Comparison of ENCODE assay signal across 8 cellular contexts in the genomic region with DNA sequence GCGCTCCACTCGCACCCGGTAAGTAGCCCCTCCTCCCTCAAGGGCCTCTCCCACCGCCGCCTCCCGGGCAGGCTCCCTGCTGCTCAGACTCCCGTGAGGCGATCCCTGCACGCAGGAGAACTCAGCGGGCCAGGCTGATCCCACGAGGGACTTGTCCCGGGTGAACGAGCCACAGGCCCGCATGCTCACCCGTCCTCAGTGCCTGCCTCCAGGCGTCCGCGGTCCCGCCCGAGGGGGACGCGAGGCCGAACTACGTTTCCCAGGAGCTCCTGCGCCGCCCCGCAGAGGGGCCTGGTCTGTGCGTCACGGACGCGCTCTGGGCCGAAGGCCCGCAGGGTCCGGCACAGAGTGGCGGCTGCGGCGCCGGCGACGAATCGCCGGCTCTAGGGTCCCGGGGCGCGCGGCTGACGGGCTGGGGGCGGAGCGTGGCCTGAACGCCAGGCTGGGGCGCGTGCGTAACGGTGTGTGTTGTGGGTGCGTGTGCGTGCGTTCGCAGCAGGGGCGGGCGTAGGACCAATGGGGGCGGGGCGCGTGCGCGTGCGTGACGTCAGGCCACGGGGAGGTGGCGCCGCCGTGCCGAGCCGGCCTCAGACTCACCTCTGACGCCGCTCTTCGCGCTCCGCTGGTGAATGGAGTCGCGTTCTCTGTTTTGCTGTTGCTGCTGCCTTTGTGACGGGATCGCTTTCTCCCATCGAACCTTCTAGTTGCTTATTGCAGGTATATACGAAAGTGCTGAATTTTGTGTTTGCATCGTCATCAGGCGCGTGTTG. TPM values are rescaled to one million over a fixed set of nuclear protein-coding genes. Genes with fewer than 3 reads are reported as not detected.
DNase-seq lines count a peak whose midpoint lies in the region; ATAC-seq and TF ChIP-seq lines count a peak whose summit lies in the region.

A gene (plus strand): TSS at position 590 of the 770 bp plus-strand sequence. CDS start 13,866 bp downstream, outside the sequence.
A gene (minus strand): TSS at position 237 of the 770 bp plus-strand sequence. CDS start 8,356 bp downstream, outside the sequence.

- peak within 1 kb of the TSS; percentile 80 for H3K4me2 ChIP-seq in hepatocyte

- H2AFZ ChIP-seq in hepatocyte = peak within 1 kb of the TSS; percentile 97

- H3K4me3 ChIP-seq in astrocyte of the cerebellum (ENCODE audit: low read depth, low read length) = peak within 1 kb of the TSS; percentile 87
- peak within 1 kb of the TSS; percentile 65 for H3K4me3 ChIP-seq in hepatocyte

- no peaks in the 10 kb centered on the region for H4K20me1 ChIP-seq in hepatocyte (ENCODE audit: insufficient read depth, poor library complexity, severe bottlenecking)

- H3K9me3 ChIP-seq in hepatocyte (ENCODE audit: low read depth) = peaks cover 30% of the 10 kb centered on the region

- under 1% methylated on average over 77 of the region's 87 CpGs for WGBS in hepatocyte (ENCODE audit: low lambda C conversion rate, missing lambda C conversion rate)

- peaks cover 52% of the 10 kb centered on the region for H3K79me2 ChIP-seq in hepatocyte

- no peaks in the 10 kb centered on the region for H3K36me3 ChIP-seq in hepatocyte (replicated peaks; ENCODE audit: insufficient read depth, low read depth)

- ATAC-seq in GM18498 (IDR thresholded peaks at IDR 0.05; ENCODE audit: unreplicated experiment) (peak; percentile 95), HG02885 (IDR thresholded peaks at IDR 0.05; ENCODE audit: poor library complexity, unreplicated experiment) (peak; percentile 90)

- peaks cover 5% of the 10 kb centered on the region for H3K4me1 ChIP-seq in hepatocyte (ENCODE audit: insufficient read depth)

- TF ChIP-seq CTCF in astrocyte of the cerebellum (IDR thresholded peaks at IDR 0.05; ENCODE audit: low read depth, low read length, missing control alignments) (no peak), hepatocyte (IDR thresholded peaks at IDR 0.05; ENCODE audit: poor library complexity) (no peak)

- in situ Hi-C loops in astrocyte of the cerebellum (cut with HindIII; ENCODE audit: low sequenced_read_pairs) = no loop called here

- H3K27me3 ChIP-seq in hepatocyte = no peaks in the 10 kb centered on the region

- H3K27ac ChIP-seq in hepatocyte = peak within 1 kb of the TSS; percentile 98

- DNase-seq in NCI-H1694 treated with DMSO at 0.1 percent for 48 hours (lab: John Stamatoyannopoulos, UW) = peak; percentile 46
- peak; percentile 84 for DNase-seq in T-helper 22 cell (ENCODE audit: low read depth)
- DNase-seq in astrocyte of the cerebellum (ENCODE audit: low read depth) = peak; percentile 83
- DNase-seq in hepatocyte (ENCODE audit: low spot score) = peak; percentile 98
- DNase-seq in renal cortical epithelial cell (ENCODE audit: low read depth) = peak; percentile 79
- DNase-seq in AML-193 (lab: John Stamatoyannopoulos, UW) = no peak

- H3K9me2 ChIP-seq in hepatocyte (replicated peaks; ENCODE audit: insufficient read depth) = no peaks in the 10 kb centered on the region

RNA-seq across cellular contexts. Expression of the first gene that starts in this region (rescaled TPM):
- 14.3 and 14.4 TPM in 2 replicates for total RNA-seq in hepatocyte
- 5.4 and 7.3 TPM in 2 replicates for polyA plus RNA-seq in hepatocyte
- total RNA-seq in renal cortical epithelial cell = 5.9 and 18.1 TPM in 2 replicates

RNA-seq across cellular contexts. Expression of the second gene that starts in this region (rescaled TPM):
- 2.2 TPM in 2 replicates for total RNA-seq in hepatocyte
- 0.19 and 0.24 TPM in 2 replicates for polyA plus RNA-seq in hepatocyte
- total RNA-seq in renal cortical epithelial cell = 0.52 and 2.0 TPM in 2 replicates

Comparison
In these comparisons a context has a peak if more than half of its experiments do, and no peak if none do; other contexts are left out.
1. DNase-seq: peak in NCI-H1694 treated with DMSO at 0.1 percent for 48 hours (single experiment), T-helper 22 cell (single experiment), astrocyte of the cerebellum (single experiment), hepatocyte (single experiment) and renal cortical epithelial cell (single experiment); none in AML-193 (0 of 2).